1 cellular context compared by ENCODE assay signal in the genomic region with DNA sequence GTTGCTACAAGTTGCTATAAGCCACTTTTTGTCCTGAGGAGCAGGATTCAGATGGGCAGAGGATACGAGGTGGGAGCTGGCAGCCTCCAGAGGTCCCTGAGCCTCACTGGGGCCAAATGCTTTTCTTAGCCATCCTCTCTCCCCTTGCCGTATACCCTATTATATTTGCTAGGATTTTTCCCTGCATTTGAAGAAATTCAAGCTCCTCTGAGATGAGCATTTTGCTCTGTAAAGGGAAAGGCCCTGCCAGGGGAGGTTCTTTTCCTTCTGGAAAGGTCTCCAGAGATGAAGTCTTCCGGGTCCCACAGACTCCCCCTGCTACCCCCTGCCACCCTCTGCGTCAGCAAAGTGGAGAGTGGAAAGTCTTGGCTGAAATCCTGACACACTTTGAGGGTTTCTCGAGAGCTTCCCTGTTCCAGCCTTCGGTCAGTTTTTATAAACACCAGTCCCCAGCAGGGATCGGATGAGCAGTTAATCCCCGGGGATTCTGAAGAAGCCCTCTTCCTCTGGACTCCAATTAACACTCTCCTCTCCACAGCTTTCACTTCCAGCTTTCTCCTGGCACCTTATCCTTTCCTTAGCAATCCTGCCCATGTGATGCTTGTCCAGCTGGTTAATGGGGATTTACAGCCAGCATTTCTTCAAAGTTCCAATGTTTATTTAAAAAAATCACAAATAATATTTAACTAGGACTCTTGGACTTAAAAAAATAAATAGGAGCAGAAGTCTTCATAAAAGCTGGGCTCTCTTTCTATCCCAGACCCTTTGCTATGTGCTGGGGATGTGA.
TF ChIP-seq lines count a peak whose summit lies in the region.

No MANE protein-coding gene starts in this region.

TF ChIP-seq in IMR-90, 13 proteins besides CTCF, POLR2A, EP300 and RAD21 (continued from another document):
- TF ChIP-seq, protein P1, sequence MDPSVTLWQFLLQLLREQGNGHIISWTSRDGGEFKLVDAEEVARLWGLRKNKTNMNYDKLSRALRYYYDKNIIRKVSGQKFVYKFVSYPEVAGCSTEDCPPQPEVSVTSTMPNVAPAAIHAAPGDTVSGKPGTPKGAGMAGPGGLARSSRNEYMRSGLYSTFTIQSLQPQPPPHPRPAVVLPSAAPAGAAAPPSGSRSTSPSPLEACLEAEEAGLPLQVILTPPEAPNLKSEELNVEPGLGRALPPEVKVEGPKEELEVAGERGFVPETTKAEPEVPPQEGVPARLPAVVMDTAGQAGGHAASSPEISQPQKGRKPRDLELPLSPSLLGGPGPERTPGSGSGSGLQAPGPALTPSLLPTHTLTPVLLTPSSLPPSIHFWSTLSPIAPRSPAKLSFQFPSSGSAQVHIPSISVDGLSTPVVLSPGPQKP (IDR thresholded peaks at IDR 0.05; ENCODE audit: borderline replicate concordance, low read depth, low read length): no peak
- TF ChIP-seq, protein P2, sequence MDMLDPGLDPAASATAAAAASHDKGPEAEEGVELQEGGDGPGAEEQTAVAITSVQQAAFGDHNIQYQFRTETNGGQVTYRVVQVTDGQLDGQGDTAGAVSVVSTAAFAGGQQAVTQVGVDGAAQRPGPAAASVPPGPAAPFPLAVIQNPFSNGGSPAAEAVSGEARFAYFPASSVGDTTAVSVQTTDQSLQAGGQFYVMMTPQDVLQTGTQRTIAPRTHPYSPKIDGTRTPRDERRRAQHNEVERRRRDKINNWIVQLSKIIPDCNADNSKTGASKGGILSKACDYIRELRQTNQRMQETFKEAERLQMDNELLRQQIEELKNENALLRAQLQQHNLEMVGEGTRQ (IDR thresholded peaks at IDR 0.05; ENCODE audit: low read depth, low read length): peak; percentile 32; the same call in 1 of the 2 replicates
